Comparison of ENCODE assay signal across 1 cellular context in genomic region chr13:66087149-66087780, GRCh38.
TF ChIP-seq lines count a peak whose summit lies in the region.

No MANE protein-coding gene starts in this region.

TF ChIP-seq in IMR-90, 13 proteins besides CTCF, POLR2A, EP300 and RAD21 (continued from another document):
- TF ChIP-seq, protein P1, sequence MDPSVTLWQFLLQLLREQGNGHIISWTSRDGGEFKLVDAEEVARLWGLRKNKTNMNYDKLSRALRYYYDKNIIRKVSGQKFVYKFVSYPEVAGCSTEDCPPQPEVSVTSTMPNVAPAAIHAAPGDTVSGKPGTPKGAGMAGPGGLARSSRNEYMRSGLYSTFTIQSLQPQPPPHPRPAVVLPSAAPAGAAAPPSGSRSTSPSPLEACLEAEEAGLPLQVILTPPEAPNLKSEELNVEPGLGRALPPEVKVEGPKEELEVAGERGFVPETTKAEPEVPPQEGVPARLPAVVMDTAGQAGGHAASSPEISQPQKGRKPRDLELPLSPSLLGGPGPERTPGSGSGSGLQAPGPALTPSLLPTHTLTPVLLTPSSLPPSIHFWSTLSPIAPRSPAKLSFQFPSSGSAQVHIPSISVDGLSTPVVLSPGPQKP (IDR thresholded peaks at IDR 0.05; ENCODE audit: borderline replicate concordance, low read depth, low read length), result no peak
- TF ChIP-seq FOS (IDR thresholded peaks at IDR 0.05; ENCODE audit: low read depth, low read length) (no peak), SMC3 (IDR thresholded peaks at IDR 0.05; ENCODE audit: low read depth, low read length) (no peak), MXI1 (IDR thresholded peaks at IDR 0.05; ENCODE audit: borderline replicate concordance, low read depth, low read length) (no peak), CEBPB (IDR thresholded peaks at IDR 0.05; ENCODE audit: low read depth, low read length) (no peak), BHLHE40 (IDR thresholded peaks at IDR 0.05; ENCODE audit: low read depth, low read length) (no peak), NFE2L2 (IDR thresholded peaks at IDR 0.05; ENCODE audit: low read depth, low read length) (no peak), RFX5 (IDR thresholded peaks at IDR 0.05; ENCODE audit: low read depth, low read length) (no peak), RCOR1 (IDR thresholded peaks at IDR 0.05; ENCODE audit: insufficient replicate concordance, low read length) (no peak), CHD1 (IDR thresholded peaks at IDR 0.05; ENCODE audit: low read depth, low read length) (no peak)
- TF ChIP-seq, protein P2, sequence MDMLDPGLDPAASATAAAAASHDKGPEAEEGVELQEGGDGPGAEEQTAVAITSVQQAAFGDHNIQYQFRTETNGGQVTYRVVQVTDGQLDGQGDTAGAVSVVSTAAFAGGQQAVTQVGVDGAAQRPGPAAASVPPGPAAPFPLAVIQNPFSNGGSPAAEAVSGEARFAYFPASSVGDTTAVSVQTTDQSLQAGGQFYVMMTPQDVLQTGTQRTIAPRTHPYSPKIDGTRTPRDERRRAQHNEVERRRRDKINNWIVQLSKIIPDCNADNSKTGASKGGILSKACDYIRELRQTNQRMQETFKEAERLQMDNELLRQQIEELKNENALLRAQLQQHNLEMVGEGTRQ (IDR thresholded peaks at IDR 0.05; ENCODE audit: low read depth, low read length), result no peak
